ENCODE assay signal across 8 cellular contexts in genomic region chr17:45222273-45222993, GRCh38. TPM values are rescaled to one million over a fixed set of nuclear protein-coding genes. Genes with fewer than 3 reads are reported as not detected.
DNase-seq lines count a peak whose midpoint lies in the region; ATAC-seq, FAIRE-seq and TF ChIP-seq lines count a peak whose summit lies in the region.

No MANE protein-coding gene starts in this region.

- peak overlapping the region; percentile 37 to 64 for H3K27ac ChIP-seq in esophagus (ENCODE audit: low read depth in 2 of 2, low read length in 1 of 2)
- peak overlapping the region in 1 of 4 donors; percentile 23 for H3K27ac ChIP-seq in pancreas

- CTCF ChIA-PET in GM10248 (lab: Yijun Ruan, JAX): interaction anchor here (1.2 to 10.2 kb wide), 4 partner anchors 11 to 163 kb away, joined by 3 to 309 read pairs (median 7); partner anchors contain the start of gene ACBD4

- H3K4me3 ChIP-seq in WI38 (ENCODE audit: low read depth, low read length): peak overlapping the region; percentile 53
- H3K4me3 ChIP-seq in esophagus (ENCODE audit: low read depth in 1 of 2, low read length in 2 of 2): peak overlapping the region; percentile 47 to 54
- peak overlapping the region; percentile 45 to 61 (median 58) for H3K4me3 ChIP-seq in pancreas

- POLR2A ChIA-PET in GM10248 (lab: Yijun Ruan, JAX): interaction anchor here (1.9 kb wide), 1 partner anchor 73 kb away, joined by 5 read pairs; no protein-coding TSS in a partner anchor

- TF ChIP-seq POLR2A in H54 (IDR thresholded peaks at IDR 0.05; ENCODE audit: low read depth, low read length): no peak

- intact Hi-C loops in pancreas (cut with DNase I): loop anchor here in 2 of 3 donors (5.0 to 10.0 kb wide), 2 partner anchors 165 to 602 kb away; no protein-coding TSS in a partner anchor

- ATAC-seq in pancreas: no peak
- ATAC-seq in GM19351 (IDR thresholded peaks at IDR 0.05; ENCODE audit: unreplicated experiment): no peak

- DNase-seq in H54 (ENCODE audit: insufficient read length, low spot score): peak; percentile 26
- DNase-seq in pancreas: no peak
- DNase-seq in hippocampal formation (lab: John Stamatoyannopoulos, UW): no peak
- no peak for DNase-seq in GM10248 (ENCODE audit: extremely low spot score)
- no peak for DNase-seq in kidney tubule cell (ENCODE audit: low spot score)

- H3K36me3 ChIP-seq in esophagus (ENCODE audit: control insufficient read depth in 2 of 2, insufficient read depth in 2 of 2, low read length in 1 of 2) (no peaks in the 10 kb centered on the region), pancreas (no peaks in the 10 kb centered on the region)

- WGBS in esophagus, 2 donors: 15 to 27% methylated on average over 28 to 37 of the region's 37 CpGs
- 25 to 27% methylated on average over 32 to 37 of the region's 37 CpGs for WGBS in pancreas, 2 donors

- no peaks in the 10 kb centered on the region for H3K27me3 ChIP-seq in esophagus (ENCODE audit: control insufficient read depth in 1 of 2, insufficient read depth in 2 of 2, low read length in 2 of 2)
- H3K27me3 ChIP-seq in pancreas: no peaks in the 10 kb centered on the region

- H3K4me1 ChIP-seq in esophagus (ENCODE audit: control insufficient read depth in 2 of 2, insufficient read depth in 2 of 2, low read length in 1 of 2) (peaks cover 0 to 3% of the 10 kb centered on the region in 2 donors), pancreas (peaks cover 0 to 5% (median 0%) of the 10 kb centered on the region in 3 donors)

- TF ChIP-seq CTCF in WI38 (IDR thresholded peaks at IDR 0.05; ENCODE audit: low read depth, low read length) (no peak), pancreas (IDR thresholded peaks at IDR 0.05) (no peak), GM10248 (IDR thresholded peaks at IDR 0.05; ENCODE audit: control extremely low read depth, extremely low read depth, low read depth, missing control alignments) (no peak)

- FAIRE-seq in H54 (lab: Jason Lieb, UNC) (no peak), pancreas (lab: Jason Lieb, UNC) (no peak)

- H3K9me3 ChIP-seq in esophagus (ENCODE audit: control insufficient read depth in 2 of 2, insufficient read depth in 1 of 2, low read depth in 1 of 2, low read length in 1 of 2) (no peaks in the 10 kb centered on the region), pancreas (no peaks in the 10 kb centered on the region)

RNA-seq across cellular contexts. Expression of gene FMNL1, which starts 0.7 kb away (rescaled TPM):
- polyA plus RNA-seq in esophagus (1 to 10 TPM; 4.3 to 5.2 TPM), pancreas (1 to 10 TPM; 5.2 to 7.0 TPM)
- 10 to 100 TPM in 2 of 6 donors, 1 to 10 TPM in 4; 1.9 to 22.1 (median 4.6) TPM for total RNA-seq in pancreas

RNA-seq across cellular contexts. Expression of gene SPATA32, which starts 39.5 kb away (rescaled TPM):
- polyA plus RNA-seq in esophagus: not detected
- total RNA-seq in pancreas: under 1 TPM in 2 of 6 donors, not detected in 4; 0.12 to 0.14 TPM
- under 1 TPM; 0.07 to 0.19 TPM for polyA plus RNA-seq in pancreas
